1 cellular context compared by ENCODE assay signal in genomic region chr16:1492923-1493745, GRCh38.
TF ChIP-seq lines count a peak whose summit lies in the region.

Gene TELO2, plus strand, starts transcription at chr16:1493360. Its CDS starts 922 bp downstream, at chr16:1494282.

TF ChIP-seq in HepG2, 621 proteins besides CTCF, POLR2A, EP300 and RAD21 (continued from another document and continues in another):
- TF ChIP-seq UBTF (CRISPR knock-in tag; IDR thresholded peaks at IDR 0.05): no peak; the same call in 1 of the 2 replicates
- TF ChIP-seq PBX2 (CRISPR knock-in tag; IDR thresholded peaks at IDR 0.05): no peak
- TF ChIP-seq YEATS2 (CRISPR knock-in tag; IDR thresholded peaks at IDR 0.05; ENCODE audit: borderline replicate concordance): peak; percentile 91
- no peak for TF ChIP-seq SKIL (CRISPR knock-in tag; IDR thresholded peaks at IDR 0.05; ENCODE audit: borderline replicate concordance)
- TF ChIP-seq ZNF556 (CRISPR knock-in tag; IDR thresholded peaks at IDR 0.05; ENCODE audit: borderline replicate concordance): peak; percentile 43; the same call in 1 of the 2 replicates
- TF ChIP-seq RBM22 (optimal IDR thresholded peaks at IDR 0.05; ENCODE audit: low read length): no peak
- TF ChIP-seq HMGXB4 (CRISPR knock-in tag; IDR thresholded peaks at IDR 0.05; ENCODE audit: borderline replicate concordance in 1 of 2, low read depth in 1 of 2): peak; percentile 61 to 83; a peak in 1 of 4 replicates
- TF ChIP-seq DNMT3B (CRISPR knock-in tag; conservative IDR thresholded peaks at IDR 0.05): no peak
- TF ChIP-seq RXRA (CRISPR knock-in tag; IDR thresholded peaks at IDR 0.05): no peak
- peak; percentile 69 for TF ChIP-seq SALL1 (CRISPR knock-in tag; IDR thresholded peaks at IDR 0.05)
- 0 out of 2 replicates have a peak, but pooled peaks have one; percentile 24 for TF ChIP-seq ZNF430 (CRISPR knock-in tag; IDR thresholded peaks at IDR 0.05)
- 0 out of 2 replicates have a peak, but pooled peaks have one; percentile 28 for TF ChIP-seq TP53 (CRISPR knock-in tag; conservative IDR thresholded peaks at IDR 0.05)
- TF ChIP-seq HMG20B (CRISPR knock-in tag; conservative IDR thresholded peaks at IDR 0.05): no peak
- TF ChIP-seq FOXA1 (IDR thresholded peaks at IDR 0.05): no peak
- TF ChIP-seq FOXA1 (CRISPR knock-in tag; IDR thresholded peaks at IDR 0.05): peak; percentile 65
- TF ChIP-seq HINFP (CRISPR knock-in tag; IDR thresholded peaks at IDR 0.05; ENCODE audit: low read depth): 0 out of 2 replicates have a peak, but pooled peaks have one; percentile 34
- TF ChIP-seq GABPA (IDR thresholded peaks at IDR 0.05; ENCODE audit: low read depth, low read length): no peak
- TF ChIP-seq GABPA (CRISPR knock-in tag; IDR thresholded peaks at IDR 0.05; ENCODE audit: low read depth): peak; percentile 56
- TF ChIP-seq YY1 (IDR thresholded peaks at IDR 0.05; ENCODE audit: insufficient read depth, insufficient replicate concordance, low read depth, low read length): peak; percentile 56
- TF ChIP-seq BHLHE40 (IDR thresholded peaks at IDR 0.05; ENCODE audit: low read length): peak; percentile 12; the same call in 1 of the 2 replicates
- TF ChIP-seq TMF1 (CRISPR knock-in tag; IDR thresholded peaks at IDR 0.05; ENCODE audit: low read depth): no peak
- no peak for TF ChIP-seq ZBTB26 (CRISPR knock-in tag; IDR thresholded peaks at IDR 0.05; ENCODE audit: borderline replicate concordance)
- no peak for TF ChIP-seq ADNP (CRISPR knock-in tag; IDR thresholded peaks at IDR 0.05)
- TF ChIP-seq MEF2D (CRISPR knock-in tag; IDR thresholded peaks at IDR 0.05): peak; percentile 59; the same call in 1 of the 2 replicates
- peak; percentile 21; the same call in 1 of the 2 replicates for TF ChIP-seq ZNF292 (CRISPR knock-in tag; IDR thresholded peaks at IDR 0.05; ENCODE audit: borderline replicate concordance, low read depth)
- TF ChIP-seq ZBTB2 (CRISPR knock-in tag; IDR thresholded peaks at IDR 0.05; ENCODE audit: low read depth): 0 out of 2 replicates have a peak, but pooled peaks have one; percentile 41
- TF ChIP-seq TAF1 (CRISPR knock-in tag; IDR thresholded peaks at IDR 0.05): peak; percentile 57
- no peak; the same call in 1 of the 2 replicates for TF ChIP-seq ZNF563 (CRISPR knock-in tag; IDR thresholded peaks at IDR 0.05)
- peak; percentile 70 for TF ChIP-seq POLR2AphosphoS5 (IDR thresholded peaks at IDR 0.05; ENCODE audit: low read depth, low read length)
- no peak for TF ChIP-seq NFE2L2 (IDR thresholded peaks at IDR 0.05; ENCODE audit: low read length)
- TF ChIP-seq ELF3 (CRISPR knock-in tag; IDR thresholded peaks at IDR 0.05): peak; percentile 80
- TF ChIP-seq ZNF331 (CRISPR knock-in tag; IDR thresholded peaks at IDR 0.05): peak; percentile 26; the same call in 1 of the 2 replicates
- peak; percentile 87 for TF ChIP-seq HDAC1 (CRISPR knock-in tag; IDR thresholded peaks at IDR 0.05)
- peak; percentile 46; the same call in 1 of the 2 replicates for TF ChIP-seq KDM5B (CRISPR knock-in tag; IDR thresholded peaks at IDR 0.05; ENCODE audit: borderline replicate concordance)
- 0 out of 2 replicates have a peak, but pooled peaks have one; percentile 20 for TF ChIP-seq SIX4 (CRISPR knock-in tag; IDR thresholded peaks at IDR 0.05)
- peak; percentile 78 for TF ChIP-seq THAP11 (CRISPR knock-in tag; IDR thresholded peaks at IDR 0.05)
- TF ChIP-seq ZMYM3 (CRISPR knock-in tag; IDR thresholded peaks at IDR 0.05): 0 out of 2 replicates have a peak, but pooled peaks have one; percentile 42
- no peak for TF ChIP-seq POLR2AphosphoS2 (IDR thresholded peaks at IDR 0.05; ENCODE audit: low read depth, low read length)
- no peak for TF ChIP-seq EHMT2 (IDR thresholded peaks at IDR 0.05; ENCODE audit: borderline replicate concordance, low read depth, low read length)
- TF ChIP-seq ATF6 (CRISPR knock-in tag; conservative IDR thresholded peaks at IDR 0.05): no peak
- no peak for TF ChIP-seq NONO (IDR thresholded peaks at IDR 0.05)
- peak; percentile 62; the same call in 1 of the 2 replicates for TF ChIP-seq NONO (CRISPR knock-in tag; conservative IDR thresholded peaks at IDR 0.05)
- TF ChIP-seq XRCC5 (optimal IDR thresholded peaks at IDR 0.05; ENCODE audit: low read length): no peak
- TF ChIP-seq ZNF441 (CRISPR knock-in tag; IDR thresholded peaks at IDR 0.05; ENCODE audit: borderline replicate concordance): no peak
- TF ChIP-seq REL (CRISPR knock-in tag; conservative IDR thresholded peaks at IDR 0.05): 0 out of 2 replicates have a peak, but pooled peaks have one; percentile 31
- TF ChIP-seq ZNF512B (CRISPR knock-in tag; IDR thresholded peaks at IDR 0.05; ENCODE audit: borderline replicate concordance): no peak
- no peak for TF ChIP-seq SSRP1 (CRISPR knock-in tag; IDR thresholded peaks at IDR 0.05)
- TF ChIP-seq ZNF761 (CRISPR knock-in tag; conservative IDR thresholded peaks at IDR 0.05): 0 out of 2 replicates have a peak, but pooled peaks have one; percentile 10
